In genomic region chr1:225816643-225817538, GRCh38 we compare ENCODE assay signal across 9 cellular contexts. TPM values are rescaled to one million over a fixed set of nuclear protein-coding genes. Genes with fewer than 3 reads are reported as not detected.
DNase-seq lines count a peak whose midpoint lies in the region; ATAC-seq and TF ChIP-seq lines count a peak whose summit lies in the region.
"Had no signal": no experiment of that assay in that cellular context is flagged by ENCODE, and none has a peak within 500 bp of the region (broad histone marks: within the 10 kb centered on the region; RNA-seq: fewer than 3 reads in every experiment).

No MANE protein-coding gene starts in this region.

- TF ChIP-seq CTCF in endothelial cell (IDR thresholded peaks at IDR 0.05; ENCODE audit: unreplicated experiment) (no peak), mesothelial cell of epicardium (IDR thresholded peaks at IDR 0.05; ENCODE audit: unreplicated experiment) (no peak), thyroid gland (IDR thresholded peaks at IDR 0.05) (no peak), Calu3 (IDR thresholded peaks at IDR 0.05; ENCODE audit: unreplicated experiment) (no peak)

- TF ChIP-seq POLR2A in thyroid gland (IDR thresholded peaks at IDR 0.05) = no peak

- H3K27me3 Mint-ChIP-seq in endothelial cell (ENCODE audit: unreplicated experiment) (peaks cover 6% of the 10 kb centered on the region), mesothelial cell of epicardium (ENCODE audit: low read depth) (no peaks in the 10 kb centered on the region), T-helper 17 cell (no peaks in the 10 kb centered on the region), Calu3 (ENCODE audit: unreplicated experiment) (no peaks in the 10 kb centered on the region)

- ATAC-seq in T-helper 17 cell (no peak), HG03571 (IDR thresholded peaks at IDR 0.05; ENCODE audit: unreplicated experiment) (no peak), HG03565 (IDR thresholded peaks at IDR 0.05; ENCODE audit: unreplicated experiment) (no peak)

- DNase-seq in MG63 (peak; percentile 81), endothelial cell (ENCODE audit: low spot score) (peak; percentile 26), mesothelial cell of epicardium (ENCODE audit: low spot score in 2 of 2, unreplicated experiment in 2 of 2) (no peak), thyroid gland (peak in 1 of 2 donors; percentile 56), T-helper 17 cell (no peak), Calu3 (no peak)
- DNase-seq: activated CD4-positive, alpha-beta T cell treated with anti-CD3 and anti-CD28 coated beads for 1 hour had no signal

- no peak overlapping the region for H3K4me3 ChIP-seq in MG63
- no peak overlapping the region for H3K4me3 ChIP-seq in thyroid gland (replicated peaks in 1 of 3)

- H3K27ac Mint-ChIP-seq in endothelial cell (ENCODE audit: unreplicated experiment) (no peak overlapping the region), mesothelial cell of epicardium (peak overlapping the region; percentile 91), T-helper 17 cell (no peak overlapping the region), Calu3 (ENCODE audit: unreplicated experiment) (no peak overlapping the region)

- CTCF ChIA-PET in Calu3 (lab: Charles Lee) = no interaction called here

- peaks cover 23% of the 10 kb centered on the region for H3K36me3 ChIP-seq in MG63
- no peaks in the 10 kb centered on the region for H3K36me3 ChIP-seq in thyroid gland

- BruUV-seq in Calu3 (replicated peaks; lab: Mats Ljungman, UMichigan) = no TSS peak

- H3K4me1 Mint-ChIP-seq in endothelial cell (ENCODE audit: unreplicated experiment) = peaks cover 31% of the 10 kb centered on the region
- peaks cover 37% of the 10 kb centered on the region for H3K4me1 Mint-ChIP-seq in mesothelial cell of epicardium
- peaks cover 2% of the 10 kb centered on the region for H3K4me1 Mint-ChIP-seq in T-helper 17 cell
- H3K4me1 Mint-ChIP-seq in Calu3 (ENCODE audit: low read depth, unreplicated experiment) = peaks cover 15% of the 10 kb centered on the region

- H3K36me3 Mint-ChIP-seq in endothelial cell (ENCODE audit: low read depth, unreplicated experiment) (no peaks in the 10 kb centered on the region), mesothelial cell of epicardium (peaks cover 2% of the 10 kb centered on the region), T-helper 17 cell (ENCODE audit: low read depth) (no peaks in the 10 kb centered on the region), Calu3 (ENCODE audit: insufficient read depth, unreplicated experiment) (no peaks in the 10 kb centered on the region)

- H3K9me3 ChIP-seq in MG63 (no peaks in the 10 kb centered on the region), thyroid gland (no peaks in the 10 kb centered on the region), T-helper 17 cell (ENCODE audit: control insufficient read depth, low read length, poor library complexity, severe bottlenecking) (no peaks in the 10 kb centered on the region)

- intact Hi-C loops in thyroid gland (cut with DNase I) = loop anchor here (10.0 kb wide), 1 partner anchor 68 kb away; the partner anchor contains the start of genes LEFTY1 and TMEM63A
- intact Hi-C loops in Calu3 (cut with micrococcal nuclease; ENCODE audit: unreplicated experiment) = no loop called here

- H3K27me3 ChIP-seq in MG63 (no peaks in the 10 kb centered on the region), thyroid gland (no peaks in the 10 kb centered on the region)

- no peaks in the 10 kb centered on the region for H3K9me3 Mint-ChIP-seq in endothelial cell (ENCODE audit: unreplicated experiment)
- H3K9me3 Mint-ChIP-seq in mesothelial cell of epicardium = no peaks in the 10 kb centered on the region
- H3K9me3 Mint-ChIP-seq in Calu3 (ENCODE audit: low read depth, unreplicated experiment) = no peaks in the 10 kb centered on the region

- H3K4me3 Mint-ChIP-seq in endothelial cell (ENCODE audit: unreplicated experiment) (no peak overlapping the region), mesothelial cell of epicardium (no peak overlapping the region), T-helper 17 cell (no peak overlapping the region), Calu3 (ENCODE audit: low read depth, unreplicated experiment) (no peak overlapping the region)

- peaks cover 96% of the 10 kb centered on the region in 2 donors for H3K4me1 ChIP-seq in thyroid gland

- H3K27ac ChIP-seq in thyroid gland = peak overlapping the region; percentile 96 to 98 (median 98)

- 52 to 68% methylated on average over 17 of the region's 17 CpGs for WGBS in thyroid gland, 2 donors

RNA-seq across cellular contexts. Expression of gene EPHX1, which starts 7.0 kb away (rescaled TPM):
- 80.7 and 111 TPM in 2 replicates for total RNA-seq in MG63 (2014; rRNA removed; shearing (Covaris generic); ENCODE audit: low replicate concordance)
- 45.0 TPM for total RNA-seq in endothelial cell (ENCODE audit: unreplicated experiment)
- total RNA-seq in mesothelial cell of epicardium = 34.7 to 37.2 TPM (median 35.9 TPM) in 3 replicates
- total RNA-seq in thyroid gland = 100 to 1,000 TPM; 297 to 533 (median 441) TPM
- total RNA-seq in T-helper 17 cell = 1 to 10 TPM in 1 of 2 donors, under 1 TPM in 1; 0.94 to 1.3 TPM
- total RNA-seq in Calu3 (2022) = 32.5 and 46.6 TPM in 2 replicates

RNA-seq across cellular contexts. Expression of gene SRP9, which starts 39.3 kb away (rescaled TPM):
- total RNA-seq in MG63 (2014; rRNA removed; shearing (Covaris generic); ENCODE audit: low replicate concordance) = 509 and 971 TPM in 2 replicates
- 252 TPM for total RNA-seq in endothelial cell (ENCODE audit: unreplicated experiment)
- total RNA-seq in mesothelial cell of epicardium = 241 to 259 TPM (median 251 TPM) in 3 replicates
- total RNA-seq in thyroid gland = 100 to 1,000 TPM; 196 to 297 (median 260) TPM
- total RNA-seq in T-helper 17 cell = 10 to 100 TPM; 85.5 to 87.6 TPM
- total RNA-seq in Calu3 (2022) = 264 and 312 TPM in 2 replicates

Comparison
In these comparisons a context has a peak if more than half of its experiments do, and no peak if none do; other contexts are left out.
1. DNase-seq: peak in MG63 (single experiment) and endothelial cell (single experiment); none in mesothelial cell of epicardium (0 of 2), T-helper 17 cell (0 of 3) and Calu3 (single experiment).
2. RNA of gene EPHX1, which starts 7.0 kb away (total RNA-seq): 297 to 533 TPM in thyroid gland, 80.7 to 111 TPM in MG63, 32.5 to 46.6 TPM in Calu3, 45.0 TPM in endothelial cell (single experiment) and 34.7 to 37.2 TPM in mesothelial cell of epicardium; 0.94 to 1.3 TPM in T-helper 17 cell; every median in the first group is over 10 times any median in the second.